In the genomic region with DNA sequence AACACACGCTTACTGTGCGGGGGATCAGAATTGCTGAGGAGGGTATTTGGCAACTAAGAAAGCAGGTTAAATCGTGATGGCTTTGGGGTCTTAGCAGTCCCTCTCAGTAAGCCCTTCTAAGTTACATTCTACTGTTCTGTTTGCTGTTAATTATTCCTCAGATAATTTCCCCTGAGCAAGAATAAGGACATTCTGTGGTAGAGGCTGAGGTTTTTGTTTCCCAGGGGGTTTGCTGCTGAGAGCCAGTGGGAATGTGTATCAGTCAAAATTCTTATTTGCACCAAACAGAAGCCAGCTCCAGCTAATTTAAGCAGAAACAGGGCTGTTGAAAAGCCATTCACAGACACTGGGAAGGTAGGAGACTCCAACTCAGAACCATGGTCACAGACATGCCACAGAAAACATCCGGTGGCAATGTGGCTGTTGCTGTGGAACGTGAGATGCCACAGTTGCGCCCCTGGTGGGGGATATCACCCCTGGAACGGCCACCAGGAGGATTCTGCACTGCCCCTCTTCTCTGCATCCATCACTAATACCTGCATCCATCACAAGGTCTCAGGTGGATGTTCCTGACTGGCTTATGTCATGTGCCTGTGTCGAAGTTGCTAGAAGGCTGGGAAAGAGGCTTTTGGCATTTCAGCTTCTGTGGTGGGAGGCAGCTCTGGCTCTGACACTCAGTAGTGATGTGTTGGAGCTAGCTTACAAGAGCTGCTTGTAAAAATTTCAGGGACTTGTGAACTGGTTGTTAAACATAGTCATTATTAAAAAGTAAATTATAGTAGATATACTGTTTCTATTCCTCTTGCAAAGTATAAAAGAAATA, we compare ENCODE assay signal across 15 cellular contexts. TPM values are rescaled to one million over a fixed set of nuclear protein-coding genes. Genes with fewer than 3 reads are reported as not detected.
DNase-seq lines count a peak whose midpoint lies in the region; ATAC-seq, FAIRE-seq and TF ChIP-seq lines count a peak whose summit lies in the region.
"Had no signal": no experiment of that assay in that cellular context is flagged by ENCODE, and none has a peak within 500 bp of the region (broad histone marks: within the 10 kb centered on the region; RNA-seq: fewer than 3 reads in every experiment).

No MANE protein-coding gene starts in this region.

- peak overlapping the region; percentile 17 for H2BK12ac ChIP-seq in trophoblast cell (ENCODE audit: low read length)

- H3K18ac ChIP-seq in trophoblast cell (ENCODE audit: low read length): no peak overlapping the region

- peaks cover 2% of the 10 kb centered on the region for H3K9me3 ChIP-seq in trophoblast cell (ENCODE audit: insufficient read depth, low read depth, low read length)

- no peaks in the 10 kb centered on the region for H3K27me3 ChIP-seq in trophoblast cell (ENCODE audit: insufficient read depth, low read length)

- H3K79me1 ChIP-seq in trophoblast cell (ENCODE audit: low read length): no peaks in the 10 kb centered on the region

- H2AFZ ChIP-seq in trophoblast cell (ENCODE audit: insufficient read depth, low read length, poor library complexity): no peak overlapping the region
- H2AFZ ChIP-seq: PC-9 had no signal

- WGBS in trophoblast cell (ENCODE audit: extremely low coverage, insufficient coverage, insufficient read length): no CpG with 5 or more reads among the region's 8 CpGs

- no peak overlapping the region for H4K8ac ChIP-seq in trophoblast cell (ENCODE audit: low read depth, low read length)

- no peaks in the 10 kb centered on the region for H3K79me2 ChIP-seq in trophoblast cell (ENCODE audit: control insufficient read depth, insufficient read depth, low read length, poor library complexity)

- H2AK5ac ChIP-seq in trophoblast cell (ENCODE audit: low read length): peak overlapping the region; percentile 9

- TF ChIP-seq CTCF in choroid plexus epithelial cell (conservative IDR thresholded peaks at IDR 0.05; ENCODE audit: low read depth, low read length): peak; percentile 2

- H3K23ac ChIP-seq in trophoblast cell (ENCODE audit: low read length): no peak overlapping the region

- H3K4me1 ChIP-seq in trophoblast cell (ENCODE audit: control insufficient read depth in 1 of 2, insufficient read depth in 2 of 2, low read length in 2 of 2): peaks cover 3 to 5% of the 10 kb centered on the region in 2 experiments

- ATAC-seq in HG02610 (IDR thresholded peaks at IDR 0.05; ENCODE audit: unreplicated experiment) (peak; percentile 46), GM18511 (IDR thresholded peaks at IDR 0.05; ENCODE audit: unreplicated experiment) (no peak)

- H3K36me3 ChIP-seq in trophoblast cell (ENCODE audit: control insufficient read depth in 1 of 2, insufficient read depth in 2 of 2, low read length in 2 of 2): no peaks in the 10 kb centered on the region

- H3K14ac ChIP-seq in trophoblast cell (ENCODE audit: low read length): no peak overlapping the region

- no peak overlapping the region for H4K12ac ChIP-seq in trophoblast cell (ENCODE audit: low read depth, low read length)

- H3K27ac ChIP-seq in trophoblast cell (ENCODE audit: low read depth, low read length): no peak overlapping the region
- H3K27ac ChIP-seq: PC-9 had no signal

- DNase-seq in GM18507 (ENCODE audit: extremely low spot score, insufficient read length, low read depth): no peak
- no peak for DNase-seq in choroid plexus epithelial cell (ENCODE audit: low read depth)
- no peak for DNase-seq in trophoblast cell
- DNase-seq in SHP77 treated with DMSO at 0.1 percent for 48 hours (lab: John Stamatoyannopoulos, UW): no peak
- no peak for DNase-seq in hippocampal formation (lab: John Stamatoyannopoulos, UW)
- DNase-seq in dermis blood vessel endothelial cell: no peak
- DNase-seq: EL, KBM-7, NCI-H1436 treated with DMSO at 0.1 percent for 48 hours, NCI-H2029 treated with DMSO at 0.1 percent for 48 hours, NCI-H774, PC-9 had no signal

- no peak overlapping the region for H3K4me2 ChIP-seq in trophoblast cell (ENCODE audit: low read length)
- H3K4me2 ChIP-seq: PC-9 had no signal

- H3K4ac ChIP-seq in trophoblast cell (ENCODE audit: low read depth, low read length): no peak overlapping the region

- H3K9ac ChIP-seq in trophoblast cell (ENCODE audit: low read length): no peak overlapping the region

- no peak overlapping the region for H2BK5ac ChIP-seq in trophoblast cell (ENCODE audit: low read depth, low read length, poor library complexity)

- no peak overlapping the region for H2BK120ac ChIP-seq in trophoblast cell (ENCODE audit: insufficient read depth, low read length, poor library complexity)

- H3K4me3 ChIP-seq in choroid plexus epithelial cell (ENCODE audit: low read depth, low read length): no peak overlapping the region
- H3K4me3 ChIP-seq in trophoblast cell (ENCODE audit: low read depth, low read length): no peak overlapping the region
- H3K4me3 ChIP-seq: PC-9 had no signal

- H4K91ac ChIP-seq in trophoblast cell (ENCODE audit: low read depth, low read length): no peak overlapping the region

- peak; percentile 72 for FAIRE-seq in GM18507 (lab: Jason Lieb, UNC)

RNA-seq across cellular contexts. Expression of a gene that starts 23.2 kb away (rescaled TPM):
- polyA plus RNA-seq in trophoblast cell (2013): 8.9 and 9.4 TPM in 2 replicates
- total RNA-seq in dermis blood vessel endothelial cell: 0.17 and 0.37 TPM in 2 replicates
- polyA plus RNA-seq: CD14-positive monocyte had no signal

RNA-seq across cellular contexts. Expression of a gene that starts 53.0 kb away (rescaled TPM):
- polyA plus RNA-seq in trophoblast cell (2013): 19.1 and 19.7 TPM in 2 replicates
- 10.0 and 13.9 TPM in 2 replicates for total RNA-seq in dermis blood vessel endothelial cell
